In the genomic region with DNA sequence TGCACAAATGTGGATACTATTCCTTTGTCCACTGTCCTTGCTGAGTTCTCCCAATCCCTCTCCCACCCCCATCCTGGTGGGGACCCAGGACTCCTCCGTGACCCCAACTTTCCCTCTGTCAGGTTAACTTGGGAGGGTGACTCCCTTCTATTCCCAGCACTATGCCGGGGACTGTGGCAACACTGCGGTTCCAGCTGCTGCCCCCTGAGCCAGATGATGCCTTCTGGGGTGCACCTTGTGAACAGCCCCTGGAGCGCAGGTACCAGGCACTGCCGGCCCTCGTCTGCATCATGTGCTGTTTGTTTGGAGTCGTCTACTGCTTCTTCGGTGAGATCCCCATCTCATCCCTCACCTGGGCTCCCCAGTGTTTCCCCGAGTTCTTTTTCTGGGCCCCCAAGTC, we compare ENCODE assay signal across 10 cellular contexts. TPM values are rescaled to one million over a fixed set of nuclear protein-coding genes. Genes with fewer than 3 reads are reported as not detected.
DNase-seq lines count a peak whose midpoint lies in the region; ATAC-seq and TF ChIP-seq lines count a peak whose summit lies in the region.
"Had no signal": no experiment of that assay in that cellular context is flagged by ENCODE, and none has a peak within 500 bp of the region (broad histone marks: within the 10 kb centered on the region; RNA-seq: fewer than 3 reads in every experiment).

No MANE protein-coding gene starts in this region.

- WGBS in mesodermal cell (ENCODE audit: insufficient coverage in 2 of 2), 2 experiments = 70 to 73% methylated on average over 7 to 9 of the region's 9 CpGs
- 48% methylated on average over 9 of the region's 9 CpGs for WGBS in upper lobe of left lung, 2 donors

- DNase-seq in left ventricle myocardium inferior (no peak), left ventricle myocardium superior (no peak), ascending aorta (ENCODE audit: low spot score in 2 of 2) (no peak), upper lobe of left lung (no peak), NCI-H1092 treated with DMSO at 0.1 percent for 48 hours (lab: John Stamatoyannopoulos, UW) (no peak), KG1 (lab: John Stamatoyannopoulos, UW) (no peak)

- H3K36me3 ChIP-seq in left ventricle myocardium inferior (peaks cover 22% of the 10 kb centered on the region), ascending aorta (peaks cover 19 to 21% of the 10 kb centered on the region in 2 donors), mesodermal cell (ENCODE audit: control insufficient read depth, insufficient read depth, low read length) (peaks cover 18% of the 10 kb centered on the region), upper lobe of left lung (peaks cover 0 to 16% (median 10%) of the 10 kb centered on the region in 4 donors)

- H3K27ac ChIP-seq in left ventricle myocardium inferior (replicated peaks) (peak overlapping the region; percentile 93), ascending aorta (peak overlapping the region; percentile 92 to 95), mesodermal cell (ENCODE audit: low read depth, low read length, severe bottlenecking) (no peak overlapping the region), upper lobe of left lung (peak overlapping the region in 2 of 4 donors; percentile 83 to 86)

- peak overlapping the region; percentile 80 for H3K4me3 ChIP-seq in left ventricle myocardium inferior
- peak overlapping the region; percentile 87 to 90 for H3K4me3 ChIP-seq in ascending aorta
- H3K4me3 ChIP-seq in mesodermal cell (ENCODE audit: extremely low read depth, insufficient read depth, low read length, poor library complexity, severe bottlenecking) = peak overlapping the region; percentile 72
- H3K4me3 ChIP-seq in upper lobe of left lung = peak overlapping the region in 3 of 4 donors; percentile 77 to 80 (median 80)

- H3K27me3 ChIP-seq in left ventricle myocardium inferior (ENCODE audit: low read depth) (peaks cover 38% of the 10 kb centered on the region), ascending aorta (no peaks in the 10 kb centered on the region), upper lobe of left lung (no peaks in the 10 kb centered on the region)

- no peak for TF ChIP-seq CTCF in left ventricle myocardium inferior (IDR thresholded peaks at IDR 0.05; ENCODE audit: borderline replicate concordance)
- TF ChIP-seq CTCF in ascending aorta (IDR thresholded peaks at IDR 0.05) = no peak
- TF ChIP-seq CTCF in upper lobe of left lung (IDR thresholded peaks at IDR 0.05) = no peak

- ATAC-seq in left ventricle myocardium superior (no peak), upper lobe of left lung (ENCODE audit: low FRiP score in 2 of 2) (no peak), GM18907 (IDR thresholded peaks at IDR 0.05; ENCODE audit: unreplicated experiment) (no peak)

- TF ChIP-seq EP300 in upper lobe of left lung (IDR thresholded peaks at IDR 0.05) = no peak

- H3K4me1 ChIP-seq in left ventricle myocardium inferior = peaks cover 37% of the 10 kb centered on the region
- peaks cover 8 to 24% of the 10 kb centered on the region in 2 donors for H3K4me1 ChIP-seq in ascending aorta
- H3K4me1 ChIP-seq in mesodermal cell (ENCODE audit: control insufficient read depth, insufficient read depth, low read length, poor library complexity, severe bottlenecking) = peaks cover 10% of the 10 kb centered on the region
- H3K4me1 ChIP-seq in upper lobe of left lung = peaks cover 24 to 32% (median 26%) of the 10 kb centered on the region in 4 donors

- no peaks in the 10 kb centered on the region for H3K9me3 ChIP-seq in left ventricle myocardium inferior (replicated peaks)
- H3K9me3 ChIP-seq in ascending aorta = no peaks in the 10 kb centered on the region
- no peaks in the 10 kb centered on the region for H3K9me3 ChIP-seq in mesodermal cell (ENCODE audit: control insufficient read depth, low read length)
- H3K9me3 ChIP-seq in upper lobe of left lung = no peaks in the 10 kb centered on the region

- TF ChIP-seq POLR2A in upper lobe of left lung (IDR thresholded peaks at IDR 0.05) = no peak

- intact Hi-C loops in left ventricle myocardium inferior (cut with micrococcal nuclease) = no loop called here
- intact Hi-C loops in left ventricle myocardium superior (cut with micrococcal nuclease) = no loop called here
- intact Hi-C loops in ascending aorta (cut with DNase I) = loop anchor here (1.0 to 10.0 kb wide), 2 partner anchors 8 to 270 kb away; partner anchors contain the start of gene DNAJB2

RNA-seq across cellular contexts. Expression of gene TMEM198, which starts 0.7 kb away (rescaled TPM):
- 2.5 TPM for total RNA-seq in left ventricle myocardium inferior
- total RNA-seq in left ventricle myocardium superior = 1.7 TPM
- total RNA-seq in ascending aorta = 6.0 TPM
- polyA plus RNA-seq in mesodermal cell (2013, experiment 1 of 2) = 4.3 TPM
- polyA plus RNA-seq in mesodermal cell (2013, experiment 2 of 2) = 3.3 TPM
- 10 to 100 TPM in 1 of 6 donors, 1 to 10 TPM in 5; 1.9 to 12.6 (median 4.2) TPM for total RNA-seq in upper lobe of left lung
- total RNA-seq: mononuclear cell had no signal

RNA-seq across cellular contexts. Expression of gene CHPF, which starts 1.0 kb away (rescaled TPM):
- total RNA-seq in left ventricle myocardium inferior = 104 TPM
- 93.1 TPM for total RNA-seq in left ventricle myocardium superior
- 249 TPM for total RNA-seq in ascending aorta
- 79.3 TPM for polyA plus RNA-seq in mesodermal cell (2013, experiment 1 of 2)
- 60.9 TPM for polyA plus RNA-seq in mesodermal cell (2013, experiment 2 of 2)
- 100 to 1,000 TPM in 2 of 6 donors, 10 to 100 TPM in 4; 41.9 to 125 (median 60.2) TPM for total RNA-seq in upper lobe of left lung

RNA-seq across cellular contexts. Expression of gene OBSL1, which starts 26.8 kb away (rescaled TPM):
- total RNA-seq in left ventricle myocardium inferior (208 TPM), left ventricle myocardium superior (190 TPM), ascending aorta (151 TPM), upper lobe of left lung (100 to 1,000 TPM in 2 of 6 donors, 10 to 100 TPM in 4; 38.2 to 303 (median 67.4) TPM)
- polyA plus RNA-seq in mesodermal cell (2013, experiment 1 of 2) = 75.2 TPM
- 64.3 TPM for polyA plus RNA-seq in mesodermal cell (2013, experiment 2 of 2)

RNA-seq across cellular contexts. Expression of gene INHA, which starts 27.5 kb away (rescaled TPM):
- total RNA-seq in left ventricle myocardium inferior = 2.4 TPM
- total RNA-seq in left ventricle myocardium superior = 1.5 TPM
- total RNA-seq in ascending aorta = not detected
- polyA plus RNA-seq in mesodermal cell (2013, experiment 1 of 2) = 0.33 TPM
- polyA plus RNA-seq in mesodermal cell (2013, experiment 2 of 2) = 0.51 TPM
- 1 to 10 TPM in 1 of 6 donors, under 1 TPM in 2, not detected in 3; 0.24 to 7.3 (median 0.43) TPM for total RNA-seq in upper lobe of left lung
- total RNA-seq: mononuclear cell had no signal

RNA-seq across cellular contexts. Expression of gene ASIC4, which starts 30.3 kb away (rescaled TPM):
- total RNA-seq in left ventricle myocardium inferior = not detected
- total RNA-seq in left ventricle myocardium superior = not detected
- total RNA-seq in ascending aorta = not detected
- 0.59 TPM for polyA plus RNA-seq in mesodermal cell (2013, experiment 1 of 2)
- polyA plus RNA-seq in mesodermal cell (2013, experiment 2 of 2) = 0.71 TPM
- total RNA-seq in upper lobe of left lung = under 1 TPM in 3 of 6 donors, not detected in 3; 0.20 to 0.34 (median 0.29) TPM
- total RNA-seq: Daoy, mononuclear cell had no signal
